Comparison of ENCODE assay signal across 1 cellular context in genomic region chr11:36041988-36042606, GRCh38.
TF ChIP-seq lines count a peak whose summit lies in the region.

No MANE protein-coding gene starts in this region.

TF ChIP-seq in GM23338, 12 proteins besides CTCF, POLR2A, EP300 and RAD21 (continued from another document):
- no peak for TF ChIP-seq ZNF462 (CRISPR knock-in tag; IDR thresholded peaks at IDR 0.05)
- TF ChIP-seq EZH2 (IDR thresholded peaks at IDR 0.05; ENCODE audit: low read depth, unreplicated experiment) = no peak
